1 cellular context compared by ENCODE assay signal in genomic region chr17:41730479-41730878, GRCh38.
TF ChIP-seq lines count a peak whose summit lies in the region.

No MANE protein-coding gene starts in this region.

TF ChIP-seq in GM12878, 131 proteins besides CTCF, POLR2A, EP300 and RAD21:
- no peak for TF ChIP-seq RAD51 (IDR thresholded peaks at IDR 0.05)
- TF ChIP-seq, protein P1, sequence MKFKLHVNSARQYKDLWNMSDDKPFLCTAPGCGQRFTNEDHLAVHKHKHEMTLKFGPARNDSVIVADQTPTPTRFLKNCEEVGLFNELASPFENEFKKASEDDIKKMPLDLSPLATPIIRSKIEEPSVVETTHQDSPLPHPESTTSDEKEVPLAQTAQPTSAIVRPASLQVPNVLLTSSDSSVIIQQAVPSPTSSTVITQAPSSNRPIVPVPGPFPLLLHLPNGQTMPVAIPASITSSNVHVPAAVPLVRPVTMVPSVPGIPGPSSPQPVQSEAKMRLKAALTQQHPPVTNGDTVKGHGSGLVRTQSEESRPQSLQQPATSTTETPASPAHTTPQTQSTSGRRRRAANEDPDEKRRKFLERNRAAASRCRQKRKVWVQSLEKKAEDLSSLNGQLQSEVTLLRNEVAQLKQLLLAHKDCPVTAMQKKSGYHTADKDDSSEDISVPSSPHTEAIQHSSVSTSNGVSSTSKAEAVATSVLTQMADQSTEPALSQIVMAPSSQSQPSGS (IDR thresholded peaks at IDR 0.05; ENCODE audit: low read length): no peak
- TF ChIP-seq PAX8 (IDR thresholded peaks at IDR 0.05): no peak
- TF ChIP-seq SRF (IDR thresholded peaks at IDR 0.05; ENCODE audit: low read depth in 2 of 2, low read length in 2 of 2): no peak
- TF ChIP-seq, protein P2, sequence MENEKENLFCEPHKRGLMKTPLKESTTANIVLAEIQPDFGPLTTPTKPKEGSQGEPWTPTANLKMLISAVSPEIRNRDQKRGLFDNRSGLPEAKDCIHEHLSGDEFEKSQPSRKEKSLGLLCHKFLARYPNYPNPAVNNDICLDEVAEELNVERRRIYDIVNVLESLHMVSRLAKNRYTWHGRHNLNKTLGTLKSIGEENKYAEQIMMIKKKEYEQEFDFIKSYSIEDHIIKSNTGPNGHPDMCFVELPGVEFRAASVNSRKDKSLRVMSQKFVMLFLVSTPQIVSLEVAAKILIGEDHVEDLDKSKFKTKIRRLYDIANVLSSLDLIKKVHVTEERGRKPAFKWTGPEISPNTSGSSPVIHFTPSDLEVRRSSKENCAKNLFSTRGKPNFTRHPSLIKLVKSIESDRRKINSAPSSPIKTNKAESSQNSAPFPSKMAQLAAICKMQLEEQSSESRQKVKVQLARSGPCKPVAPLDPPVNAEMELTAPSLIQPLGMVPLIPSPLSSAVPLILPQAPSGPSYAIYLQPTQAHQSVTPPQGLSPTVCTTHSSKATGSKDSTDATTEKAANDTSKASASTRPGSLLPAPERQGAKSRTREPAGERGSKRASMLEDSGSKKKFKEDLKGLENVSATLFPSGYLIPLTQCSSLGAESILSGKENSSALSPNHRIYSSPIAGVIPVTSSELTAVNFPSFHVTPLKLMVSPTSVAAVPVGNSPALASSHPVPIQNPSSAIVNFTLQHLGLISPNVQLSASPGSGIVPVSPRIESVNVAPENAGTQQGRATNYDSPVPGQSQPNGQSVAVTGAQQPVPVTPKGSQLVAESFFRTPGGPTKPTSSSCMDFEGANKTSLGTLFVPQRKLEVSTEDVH (IDR thresholded peaks at IDR 0.05; ENCODE audit: low read depth, partially characterized antibody): no peak
- TF ChIP-seq, protein P3, sequence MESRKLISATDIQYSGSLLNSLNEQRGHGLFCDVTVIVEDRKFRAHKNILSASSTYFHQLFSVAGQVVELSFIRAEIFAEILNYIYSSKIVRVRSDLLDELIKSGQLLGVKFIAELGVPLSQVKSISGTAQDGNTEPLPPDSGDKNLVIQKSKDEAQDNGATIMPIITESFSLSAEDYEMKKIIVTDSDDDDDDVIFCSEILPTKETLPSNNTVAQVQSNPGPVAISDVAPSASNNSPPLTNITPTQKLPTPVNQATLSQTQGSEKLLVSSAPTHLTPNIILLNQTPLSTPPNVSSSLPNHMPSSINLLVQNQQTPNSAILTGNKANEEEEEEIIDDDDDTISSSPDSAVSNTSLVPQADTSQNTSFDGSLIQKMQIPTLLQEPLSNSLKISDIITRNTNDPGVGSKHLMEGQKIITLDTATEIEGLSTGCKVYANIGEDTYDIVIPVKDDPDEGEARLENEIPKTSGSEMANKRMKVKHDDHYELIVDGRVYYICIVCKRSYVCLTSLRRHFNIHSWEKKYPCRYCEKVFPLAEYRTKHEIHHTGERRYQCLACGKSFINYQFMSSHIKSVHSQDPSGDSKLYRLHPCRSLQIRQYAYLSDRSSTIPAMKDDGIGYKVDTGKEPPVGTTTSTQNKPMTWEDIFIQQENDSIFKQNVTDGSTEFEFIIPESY (IDR thresholded peaks at IDR 0.05): no peak
- no peak for TF ChIP-seq RUNX3 (IDR thresholded peaks at IDR 0.05; ENCODE audit: low read length)
- TF ChIP-seq NRF1 (conservative IDR thresholded peaks at IDR 0.05; ENCODE audit: low read depth, low read length): no peak
- no peak for TF ChIP-seq YY1 (IDR thresholded peaks at IDR 0.05; ENCODE audit: low read depth, low read length)
- no peak for TF ChIP-seq HCFC1 (IDR thresholded peaks at IDR 0.05; ENCODE audit: low read length)
- TF ChIP-seq, protein P4, sequence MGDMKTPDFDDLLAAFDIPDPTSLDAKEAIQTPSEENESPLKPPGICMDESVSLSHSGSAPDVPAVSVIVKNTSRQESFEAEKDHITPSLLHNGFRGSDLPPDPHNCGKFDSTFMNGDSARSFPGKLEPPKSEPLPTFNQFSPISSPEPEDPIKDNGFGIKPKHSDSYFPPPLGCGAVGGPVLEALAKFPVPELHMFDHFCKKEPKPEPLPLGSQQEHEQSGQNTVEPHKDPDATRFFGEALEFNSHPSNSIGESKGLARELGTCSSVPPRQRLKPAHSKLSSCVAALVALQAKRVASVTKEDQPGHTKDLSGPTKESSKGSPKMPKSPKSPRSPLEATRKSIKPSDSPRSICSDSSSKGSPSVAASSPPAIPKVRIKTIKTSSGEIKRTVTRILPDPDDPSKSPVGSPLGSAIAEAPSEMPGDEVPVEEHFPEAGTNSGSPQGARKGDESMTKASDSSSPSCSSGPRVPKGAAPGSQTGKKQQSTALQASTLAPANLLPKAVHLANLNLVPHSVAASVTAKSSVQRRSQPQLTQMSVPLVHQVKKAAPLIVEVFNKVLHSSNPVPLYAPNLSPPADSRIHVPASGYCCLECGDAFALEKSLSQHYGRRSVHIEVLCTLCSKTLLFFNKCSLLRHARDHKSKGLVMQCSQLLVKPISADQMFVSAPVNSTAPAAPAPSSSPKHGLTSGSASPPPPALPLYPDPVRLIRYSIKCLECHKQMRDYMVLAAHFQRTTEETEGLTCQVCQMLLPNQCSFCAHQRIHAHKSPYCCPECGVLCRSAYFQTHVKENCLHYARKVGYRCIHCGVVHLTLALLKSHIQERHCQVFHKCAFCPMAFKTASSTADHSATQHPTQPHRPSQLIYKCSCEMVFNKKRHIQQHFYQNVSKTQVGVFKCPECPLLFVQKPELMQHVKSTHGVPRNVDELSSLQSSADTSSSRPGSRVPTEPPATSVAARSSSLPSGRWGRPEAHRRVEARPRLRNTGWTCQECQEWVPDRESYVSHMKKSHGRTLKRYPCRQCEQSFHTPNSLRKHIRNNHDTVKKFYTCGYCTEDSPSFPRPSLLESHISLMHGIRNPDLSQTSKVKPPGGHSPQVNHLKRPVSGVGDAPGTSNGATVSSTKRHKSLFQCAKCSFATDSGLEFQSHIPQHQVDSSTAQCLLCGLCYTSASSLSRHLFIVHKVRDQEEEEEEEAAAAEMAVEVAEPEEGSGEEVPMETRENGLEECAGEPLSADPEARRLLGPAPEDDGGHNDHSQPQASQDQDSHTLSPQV (IDR thresholded peaks at IDR 0.05): no peak
- TF ChIP-seq, protein P5, sequence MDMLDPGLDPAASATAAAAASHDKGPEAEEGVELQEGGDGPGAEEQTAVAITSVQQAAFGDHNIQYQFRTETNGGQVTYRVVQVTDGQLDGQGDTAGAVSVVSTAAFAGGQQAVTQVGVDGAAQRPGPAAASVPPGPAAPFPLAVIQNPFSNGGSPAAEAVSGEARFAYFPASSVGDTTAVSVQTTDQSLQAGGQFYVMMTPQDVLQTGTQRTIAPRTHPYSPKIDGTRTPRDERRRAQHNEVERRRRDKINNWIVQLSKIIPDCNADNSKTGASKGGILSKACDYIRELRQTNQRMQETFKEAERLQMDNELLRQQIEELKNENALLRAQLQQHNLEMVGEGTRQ (IDR thresholded peaks at IDR 0.05; ENCODE audit: borderline replicate concordance, low read depth, low read length): no peak
- no peak for TF ChIP-seq BCL11A (IDR thresholded peaks at IDR 0.05; ENCODE audit: low read depth, low read length)
- no peak for TF ChIP-seq BHLHE40 (IDR thresholded peaks at IDR 0.05; ENCODE audit: borderline replicate concordance in 1 of 2, low read depth in 2 of 2, low read length in 1 of 2)
- TF ChIP-seq CHD2 (IDR thresholded peaks at IDR 0.05; ENCODE audit: borderline replicate concordance, low read depth, low read length): no peak
